In the genomic region with DNA sequence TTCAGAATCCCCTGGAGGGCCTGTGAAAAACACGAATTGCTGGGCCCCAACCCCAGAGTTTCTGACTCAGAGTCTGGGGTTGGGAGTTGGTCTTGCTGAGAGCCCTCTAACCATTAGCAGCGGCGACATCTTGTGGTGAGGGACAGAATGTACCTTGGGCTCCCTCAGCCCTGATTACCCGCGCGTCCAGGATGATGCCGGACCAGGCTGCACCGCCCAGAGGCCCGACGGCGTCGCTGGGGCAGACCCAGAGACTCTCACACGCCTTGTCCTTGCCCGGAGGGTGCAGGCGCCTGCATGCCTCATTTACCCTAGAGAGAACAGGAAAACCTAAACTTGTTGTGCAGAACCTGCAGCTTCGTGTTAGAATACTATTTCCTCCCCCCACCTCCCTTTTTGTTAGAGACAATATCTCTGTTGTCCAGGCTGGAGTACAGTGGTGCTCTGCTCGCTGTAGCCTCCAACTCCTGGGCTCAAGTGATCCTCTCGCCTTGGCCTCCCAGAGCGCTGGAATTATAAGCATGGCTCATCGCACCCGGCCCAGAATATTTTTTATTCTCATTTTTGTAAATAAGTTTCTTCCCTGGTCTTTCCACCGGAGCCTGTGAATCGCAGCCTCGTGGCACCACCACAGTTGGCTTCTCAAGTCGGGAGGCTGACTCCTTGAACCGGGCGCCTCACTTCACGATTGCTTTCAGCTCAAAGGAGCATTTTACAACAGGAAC, we compare ENCODE assay signal across 8 cellular contexts. TPM values are rescaled to one million over a fixed set of nuclear protein-coding genes. Genes with fewer than 3 reads are reported as not detected.
DNase-seq lines count a peak whose midpoint lies in the region; ATAC-seq and TF ChIP-seq lines count a peak whose summit lies in the region.

No MANE protein-coding gene starts in this region.

- ATAC-seq in GM19023 (IDR thresholded peaks at IDR 0.05; ENCODE audit: unreplicated experiment) (peak; percentile 74), HG03159 (IDR thresholded peaks at IDR 0.05; ENCODE audit: unreplicated experiment) (peak; percentile 73), WTC11 (peak; percentile 87)

- peak overlapping the region; percentile 43 for H3K4me3 Mint-ChIP-seq in WTC11

- no peaks in the 10 kb centered on the region for H3K36me3 Mint-ChIP-seq in WTC11

- H3K9me3 Mint-ChIP-seq in WTC11 = no peaks in the 10 kb centered on the region

- CTCF ChIA-PET in WTC11 (lab: Charles Lee) = interaction anchor here (0.8 to 5.2 kb wide), 38 partner anchors 10 to 1098 kb away, joined by 3 to 33 read pairs (median 4); a partner anchor contains a TSS

- peaks cover 25% of the 10 kb centered on the region for H3K27me3 Mint-ChIP-seq in WTC11 (ENCODE audit: low read depth)

- POLR2A ChIA-PET in WTC11 (lab: Charles Lee) = interaction anchor here (1.0 to 1.2 kb wide), 2 partner anchors 24 to 65 kb away, joined by 4 read pairs; a partner anchor contains a TSS

- TF ChIP-seq CTCF in WTC11 (IDR thresholded peaks at IDR 0.05) = peak; percentile 60
- TF ChIP-seq CTCF in cardiac fibroblast (IDR thresholded peaks at IDR 0.05; ENCODE audit: low read depth, low read length) = peak; percentile 78

- peaks cover 14% of the 10 kb centered on the region for H3K4me1 Mint-ChIP-seq in WTC11

- no peak overlapping the region for H3K27ac Mint-ChIP-seq in WTC11

- H3K4me3 ChIP-seq in cardiac fibroblast (replicated peaks in 1 of 2; ENCODE audit: low read depth in 2 of 2, low read length in 2 of 2) = no peak overlapping the region

- DNase-seq in AML-193 (lab: John Stamatoyannopoulos, UW) (peak; percentile 74 to 80), NCI-H2227 treated with DMSO at 0.1 percent for 48 hours (lab: John Stamatoyannopoulos, UW) (peak; percentile 88), WTC11 (ENCODE audit: low spot score) (peak; percentile 91), cardiac fibroblast (ENCODE audit: low read depth in 2 of 2) (peak; percentile 91 to 94), kidney tubule cell (ENCODE audit: low spot score) (peak; percentile 89)
- peak; percentile 82 for DNase-seq in stimulated activated CD4-positive, alpha-beta T cell treated with anti-CD3 and anti-CD28 coated beads, Interleukin-1b, Interleukin-23, amount 100 ng/mL, for 48 hours

TF ChIP-seq in WTC11, 78 proteins besides CTCF, POLR2A, EP300 and RAD21:
- TF ChIP-seq, protein P1, sequence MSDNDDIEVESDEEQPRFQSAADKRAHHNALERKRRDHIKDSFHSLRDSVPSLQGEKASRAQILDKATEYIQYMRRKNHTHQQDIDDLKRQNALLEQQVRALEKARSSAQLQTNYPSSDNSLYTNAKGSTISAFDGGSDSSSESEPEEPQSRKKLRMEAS (CRISPR knock-in tag; IDR thresholded peaks at IDR 0.05) = peak; percentile 58
- TF ChIP-seq, protein P2, sequence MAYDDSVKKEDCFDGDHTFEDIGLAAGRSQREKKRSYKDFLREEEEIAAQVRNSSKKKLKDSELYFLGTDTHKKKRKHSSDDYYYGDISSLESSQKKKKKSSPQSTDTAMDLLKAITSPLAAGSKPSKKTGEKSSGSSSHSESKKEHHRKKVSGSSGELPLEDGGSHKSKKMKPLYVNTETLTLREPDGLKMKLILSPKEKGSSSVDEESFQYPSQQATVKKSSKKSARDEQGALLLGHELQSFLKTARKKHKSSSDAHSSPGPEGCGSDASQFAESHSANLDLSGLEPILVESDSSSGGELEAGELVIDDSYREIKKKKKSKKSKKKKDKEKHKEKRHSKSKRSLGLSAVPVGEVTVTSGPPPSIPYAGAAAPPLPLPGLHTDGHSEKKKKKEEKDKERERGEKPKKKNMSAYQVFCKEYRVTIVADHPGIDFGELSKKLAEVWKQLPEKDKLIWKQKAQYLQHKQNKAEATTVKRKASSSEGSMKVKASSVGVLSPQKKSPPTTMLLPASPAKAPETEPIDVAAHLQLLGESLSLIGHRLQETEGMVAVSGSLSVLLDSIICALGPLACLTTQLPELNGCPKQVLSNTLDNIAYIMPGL (CRISPR knock-in tag; IDR thresholded peaks at IDR 0.05) = 0 out of 2 replicates have a peak, but pooled peaks have one; percentile 40
- TF ChIP-seq, protein P3, sequence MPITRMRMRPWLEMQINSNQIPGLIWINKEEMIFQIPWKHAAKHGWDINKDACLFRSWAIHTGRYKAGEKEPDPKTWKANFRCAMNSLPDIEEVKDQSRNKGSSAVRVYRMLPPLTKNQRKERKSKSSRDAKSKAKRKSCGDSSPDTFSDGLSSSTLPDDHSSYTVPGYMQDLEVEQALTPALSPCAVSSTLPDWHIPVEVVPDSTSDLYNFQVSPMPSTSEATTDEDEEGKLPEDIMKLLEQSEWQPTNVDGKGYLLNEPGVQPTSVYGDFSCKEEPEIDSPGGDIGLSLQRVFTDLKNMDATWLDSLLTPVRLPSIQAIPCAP (CRISPR knock-in tag; IDR thresholded peaks at IDR 0.05) = no peak
- TF ChIP-seq SMAD4 (CRISPR knock-in tag; IDR thresholded peaks at IDR 0.05) (no peak), GABPB1 (CRISPR knock-in tag; IDR thresholded peaks at IDR 0.05) (0 out of 2 replicates have a peak, but pooled peaks have one; percentile 15), SP1 (CRISPR knock-in tag; conservative IDR thresholded peaks at IDR 0.05) (0 out of 2 replicates have a peak, but pooled peaks have one; percentile 25), ZNF121 (CRISPR knock-in tag; IDR thresholded peaks at IDR 0.05) (peak; percentile 77; the same call in 1 of the 2 replicates), ZNF263 (CRISPR knock-in tag; IDR thresholded peaks at IDR 0.05; ENCODE audit: low read depth) (no peak), JUN (CRISPR knock-in tag; IDR thresholded peaks at IDR 0.05) (no peak)
- TF ChIP-seq, protein P4, sequence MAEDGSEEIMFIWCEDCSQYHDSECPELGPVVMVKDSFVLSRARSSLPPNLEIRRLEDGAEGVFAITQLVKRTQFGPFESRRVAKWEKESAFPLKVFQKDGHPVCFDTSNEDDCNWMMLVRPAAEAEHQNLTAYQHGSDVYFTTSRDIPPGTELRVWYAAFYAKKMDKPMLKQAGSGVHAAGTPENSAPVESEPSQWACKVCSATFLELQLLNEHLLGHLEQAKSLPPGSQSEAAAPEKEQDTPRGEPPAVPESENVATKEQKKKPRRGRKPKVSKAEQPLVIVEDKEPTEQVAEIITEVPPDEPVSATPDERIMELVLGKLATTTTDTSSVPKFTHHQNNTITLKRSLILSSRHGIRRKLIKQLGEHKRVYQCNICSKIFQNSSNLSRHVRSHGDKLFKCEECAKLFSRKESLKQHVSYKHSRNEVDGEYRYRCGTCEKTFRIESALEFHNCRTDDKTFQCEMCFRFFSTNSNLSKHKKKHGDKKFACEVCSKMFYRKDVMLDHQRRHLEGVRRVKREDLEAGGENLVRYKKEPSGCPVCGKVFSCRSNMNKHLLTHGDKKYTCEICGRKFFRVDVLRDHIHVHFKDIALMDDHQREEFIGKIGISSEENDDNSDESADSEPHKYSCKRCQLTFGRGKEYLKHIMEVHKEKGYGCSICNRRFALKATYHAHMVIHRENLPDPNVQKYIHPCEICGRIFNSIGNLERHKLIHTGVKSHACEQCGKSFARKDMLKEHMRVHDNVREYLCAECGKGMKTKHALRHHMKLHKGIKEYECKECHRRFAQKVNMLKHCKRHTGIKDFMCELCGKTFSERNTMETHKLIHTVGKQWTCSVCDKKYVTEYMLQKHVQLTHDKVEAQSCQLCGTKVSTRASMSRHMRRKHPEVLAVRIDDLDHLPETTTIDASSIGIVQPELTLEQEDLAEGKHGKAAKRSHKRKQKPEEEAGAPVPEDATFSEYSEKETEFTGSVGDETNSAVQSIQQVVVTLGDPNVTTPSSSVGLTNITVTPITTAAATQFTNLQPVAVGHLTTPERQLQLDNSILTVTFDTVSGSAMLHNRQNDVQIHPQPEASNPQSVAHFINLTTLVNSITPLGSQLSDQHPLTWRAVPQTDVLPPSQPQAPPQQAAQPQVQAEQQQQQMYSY (CRISPR knock-in tag; IDR thresholded peaks at IDR 0.05) = no peak
- TF ChIP-seq, protein P5, sequence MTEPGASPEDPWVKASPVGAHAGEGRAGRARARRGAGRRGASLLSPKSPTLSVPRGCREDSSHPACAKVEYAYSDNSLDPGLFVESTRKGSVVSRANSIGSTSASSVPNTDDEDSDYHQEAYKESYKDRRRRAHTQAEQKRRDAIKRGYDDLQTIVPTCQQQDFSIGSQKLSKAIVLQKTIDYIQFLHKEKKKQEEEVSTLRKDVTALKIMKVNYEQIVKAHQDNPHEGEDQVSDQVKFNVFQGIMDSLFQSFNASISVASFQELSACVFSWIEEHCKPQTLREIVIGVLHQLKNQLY (CRISPR knock-in tag; IDR thresholded peaks at IDR 0.05) = no peak
- TF ChIP-seq, protein P6, sequence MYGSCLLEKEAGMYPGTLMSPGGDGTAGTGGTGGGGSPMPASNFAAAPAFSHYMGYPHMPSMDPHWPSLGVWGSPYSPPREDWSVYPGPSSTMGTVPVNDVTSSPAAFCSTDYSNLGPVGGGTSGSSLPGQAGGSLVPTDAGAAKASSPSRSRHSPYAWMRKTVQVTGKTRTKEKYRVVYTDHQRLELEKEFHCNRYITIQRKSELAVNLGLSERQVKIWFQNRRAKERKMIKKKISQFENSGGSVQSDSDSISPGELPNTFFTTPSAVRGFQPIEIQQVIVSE (CRISPR knock-in tag; IDR thresholded peaks at IDR 0.05; ENCODE audit: borderline replicate concordance) = no peak
TF ChIP-seq in WTC11: peak in this region for 5.

RNA-seq across cellular contexts. Expression of a gene that starts 22.2 kb away (rescaled TPM):
- 0.16 to 0.30 TPM (median 0.17 TPM) in 3 replicates for total RNA-seq in WTC11 (2021)
